14 cellular contexts compared by ENCODE assay signal in the genomic region with DNA sequence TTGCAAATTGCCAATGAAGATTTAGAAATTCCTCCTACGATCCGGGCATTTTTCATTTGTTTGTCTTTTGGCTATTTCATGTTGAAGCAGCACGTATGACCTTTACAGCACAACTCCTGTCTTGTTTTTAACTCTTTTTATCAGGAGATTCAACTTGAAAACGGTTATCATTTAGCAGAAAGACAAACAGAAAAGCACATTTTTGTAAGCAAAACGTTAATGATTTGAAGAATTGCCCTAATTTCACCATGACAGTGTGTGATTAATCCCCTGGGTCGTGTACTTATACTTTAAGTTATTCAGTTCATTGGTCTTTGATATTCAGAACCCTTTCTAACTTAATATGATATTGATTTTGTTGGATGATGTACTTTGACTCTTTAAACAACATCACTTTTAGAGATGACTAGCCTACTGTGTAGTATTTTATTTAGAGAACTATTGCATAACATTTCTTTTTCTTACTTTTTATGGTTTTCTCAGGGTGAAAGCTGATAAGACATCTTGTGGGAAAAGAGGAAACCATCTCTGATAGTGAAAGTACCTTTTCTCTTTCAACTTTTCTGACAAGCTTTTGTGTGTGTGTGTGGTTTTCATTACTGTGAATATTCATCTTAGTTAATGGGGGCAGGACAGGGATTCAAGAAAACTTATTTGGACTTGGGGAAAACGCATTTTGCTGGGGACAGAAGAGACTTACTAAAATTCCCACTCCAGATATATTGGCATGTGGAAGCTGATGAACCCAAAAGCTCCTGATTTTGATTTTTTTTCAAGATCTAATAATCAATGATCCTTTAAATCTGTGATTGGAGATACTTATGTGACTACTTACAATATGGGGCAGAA. TPM values are rescaled to one million over a fixed set of nuclear protein-coding genes. Genes with fewer than 3 reads are reported as not detected.
A peak's percentile ranks its signal among the peaks of the same experiment; 100 is the strongest.
DNase-seq lines count a peak whose midpoint lies in the region; ATAC-seq and TF ChIP-seq lines count a peak whose summit lies in the region.
"Had no signal": no experiment of that assay in that cellular context is flagged by ENCODE, and none has a peak within 500 bp of the region (broad histone marks: within the 10 kb centered on the region; RNA-seq: fewer than 3 reads in every experiment).

No MANE protein-coding gene starts in this region.

- CTCF ChIA-PET in CD8-positive, alpha-beta T cell (lab: Charles Lee) = no interaction called here

- no peaks in the 10 kb centered on the region for H3K9me3 ChIP-seq in CD8-positive, alpha-beta T cell (ENCODE audit: low read length)

- intact Hi-C loops in CD8-positive, alpha-beta T cell (cut with DNase I, micrococcal nuclease) = no loop called here

- H3K36me3 Mint-ChIP-seq in CD8-positive, alpha-beta T cell = no peaks in the 10 kb centered on the region
- H3K36me3 Mint-ChIP-seq in IgD-negative memory B cell (no peaks in the 10 kb centered on the region), naive B cell (peaks cover 7 to 8% of the 10 kb centered on the region in 2 donors)
- H3K36me3 Mint-ChIP-seq in activated naive CD8-positive, alpha-beta T cell = no peaks in the 10 kb centered on the region

- no peak overlapping the region for H3K4me3 ChIP-seq in CD8-positive, alpha-beta T cell (ENCODE audit: low read depth, low read length)

- peak overlapping the region; percentile 0 for H3K4me3 Mint-ChIP-seq in CD8-positive, alpha-beta T cell
- H3K4me3 Mint-ChIP-seq in IgD-negative memory B cell = peak overlapping the region; percentile 58 to 83 (median 72)
- H3K4me3 Mint-ChIP-seq in activated naive CD8-positive, alpha-beta T cell = peak overlapping the region; percentile 10
- peak overlapping the region; percentile 63 to 94 (median 80) for H3K4me3 Mint-ChIP-seq in naive B cell
- H3K4me3 Mint-ChIP-seq: endodermal cell had no signal

- no peak overlapping the region for H3K27ac ChIP-seq in CD8-positive, alpha-beta T cell (ENCODE audit: low read depth, low read length)
- no peak overlapping the region for H3K27ac ChIP-seq in foreskin keratinocyte
- H3K27ac ChIP-seq: C4-2B had no signal

- no peaks in the 10 kb centered on the region for H3K36me3 ChIP-seq in CD8-positive, alpha-beta T cell (ENCODE audit: insufficient read depth, low read length)

- no peak for DNase-seq in CD8-positive, alpha-beta T cell
- peak; percentile 32 for DNase-seq in naive B cell
- DNase-seq in foreskin keratinocyte = no peak
- DNase-seq in C1 segment of cervical spinal cord (lab: John Stamatoyannopoulos, UW) = no peak
- no peak for DNase-seq in NCI-H2081 treated with DMSO at 0.1 percent for 48 hours (lab: John Stamatoyannopoulos, UW)
- DNase-seq: anterior cingulate cortex; endodermal cell; H7; NCI-H2171 treated with DMSO at 0.1 percent for 48 hours; stimulated activated naive CD4-positive, alpha-beta T cell treated with Interleukin-2 at 50 U/mL for 16 hours had no signal

- no peaks in the 10 kb centered on the region for H3K9me3 Mint-ChIP-seq in CD8-positive, alpha-beta T cell
- H3K9me3 Mint-ChIP-seq in IgD-negative memory B cell (no peaks in the 10 kb centered on the region), naive B cell (no peaks in the 10 kb centered on the region)
- H3K9me3 Mint-ChIP-seq in activated naive CD8-positive, alpha-beta T cell (ENCODE audit: low read depth) = no peaks in the 10 kb centered on the region
- H3K9me3 Mint-ChIP-seq: endodermal cell had no signal

- peaks cover 22% of the 10 kb centered on the region for H3K4me1 ChIP-seq in CD8-positive, alpha-beta T cell (ENCODE audit: insufficient read depth, low read length)
- no peaks in the 10 kb centered on the region for H3K4me1 ChIP-seq in foreskin keratinocyte

- no peak for ATAC-seq in CD8-positive, alpha-beta T cell
- ATAC-seq in naive B cell (ENCODE audit: low read depth in 2 of 2) (peak; percentile 35 to 50), foreskin keratinocyte (no peak), HG03039 (IDR thresholded peaks at IDR 0.05; ENCODE audit: unreplicated experiment) (no peak)

- no peak for TF ChIP-seq CTCF in CD8-positive, alpha-beta T cell (IDR thresholded peaks at IDR 0.05)
- TF ChIP-seq CTCF in foreskin keratinocyte (conservative IDR thresholded peaks at IDR 0.05) = no peak

- H3K27me3 ChIP-seq in CD8-positive, alpha-beta T cell (ENCODE audit: insufficient read depth, low read length) = peaks cover 12% of the 10 kb centered on the region
- H3K27me3 ChIP-seq in foreskin keratinocyte = peaks cover 96% of the 10 kb centered on the region

- no peak overlapping the region for H3K27ac Mint-ChIP-seq in CD8-positive, alpha-beta T cell
- H3K27ac Mint-ChIP-seq in IgD-negative memory B cell (peak overlapping the region; percentile 33 to 67 (median 62)), naive B cell (peak overlapping the region; percentile 3 to 83 (median 30))
- no peak overlapping the region for H3K27ac Mint-ChIP-seq in activated naive CD8-positive, alpha-beta T cell
- H3K27ac Mint-ChIP-seq: endodermal cell had no signal

- H3K27me3 Mint-ChIP-seq in CD8-positive, alpha-beta T cell (ENCODE audit: low read depth) = peaks cover 55% of the 10 kb centered on the region
- H3K27me3 Mint-ChIP-seq in IgD-negative memory B cell (peaks cover under 1% of the 10 kb centered on the region), naive B cell (no peaks in the 10 kb centered on the region)
- H3K27me3 Mint-ChIP-seq in activated naive CD8-positive, alpha-beta T cell = peaks cover 42% of the 10 kb centered on the region

- peaks cover 23% of the 10 kb centered on the region for H3K4me1 Mint-ChIP-seq in CD8-positive, alpha-beta T cell (ENCODE audit: low read depth)
- H3K4me1 Mint-ChIP-seq in IgD-negative memory B cell (peaks cover 44 to 60% (median 53%) of the 10 kb centered on the region in 3 donors), naive B cell (peaks cover 57 to 79% (median 69%) of the 10 kb centered on the region in 3 donors)
- H3K4me1 Mint-ChIP-seq in activated naive CD8-positive, alpha-beta T cell (ENCODE audit: low read depth) = peaks cover 31% of the 10 kb centered on the region

- POLR2A ChIA-PET in CD8-positive, alpha-beta T cell (lab: Charles Lee) = no interaction called here

RNA-seq across cellular contexts. Expression of gene HHEX, which starts 8.1 kb away (rescaled TPM):
- total RNA-seq in CD8-positive, alpha-beta T cell = 1 to 10 TPM; 2.0 to 2.2 TPM
- 134 TPM for polyA plus RNA-seq in IgD-negative memory B cell
- 100 to 1,000 TPM; 140 to 208 (median 160) TPM for polyA plus RNA-seq in naive B cell (ENCODE audit: low read depth in 6 of 6)
- total RNA-seq in foreskin keratinocyte = not detected in 2 replicates
- polyA plus RNA-seq in foreskin keratinocyte = not detected in 2 replicates

Comparison
In these comparisons a context has a peak if more than half of its experiments do, and no peak if none do; other contexts are left out.
1. ATAC-seq: peak in naive B cell (2 of 2); none in CD8-positive, alpha-beta T cell (single experiment), foreskin keratinocyte (single experiment) and HG03039 (single experiment).
2. H3K27ac Mint-ChIP-seq: peak in IgD-negative memory B cell (3 of 3) and naive B cell (6 of 6); none in CD8-positive, alpha-beta T cell (single experiment) and activated naive CD8-positive, alpha-beta T cell (single experiment).
3. H3K4me3 Mint-ChIP-seq: peak in every context shown above with its lines; median percentile 80 in naive B cell; 72 in IgD-negative memory B cell; 10 in activated naive CD8-positive, alpha-beta T cell; 0 in CD8-positive, alpha-beta T cell.
4. RNA of gene HHEX, which starts 8.1 kb away (polyA plus RNA-seq): 140 to 208 TPM in naive B cell and 134 TPM in IgD-negative memory B cell (single experiment); not detected in foreskin keratinocyte; every median in the first group is over 100 times any median in the second.